15 cellular contexts compared by ENCODE assay signal in genomic region chr10:100713049-100713858, GRCh38. TPM values are rescaled to one million over a fixed set of nuclear protein-coding genes. Genes with fewer than 3 reads are reported as not detected.
DNase-seq lines count a peak whose midpoint lies in the region; ATAC-seq and TF ChIP-seq lines count a peak whose summit lies in the region.
"Had no signal": no experiment of that assay in that cellular context is flagged by ENCODE, and none has a peak within 500 bp of the region (broad histone marks: within the 10 kb centered on the region; RNA-seq: fewer than 3 reads in every experiment).

No MANE protein-coding gene starts in this region.

- no peak overlapping the region for H3K4ac ChIP-seq in mesendoderm (ENCODE audit: low read depth, low read length)

- H2BK15ac ChIP-seq in mesendoderm (replicated peaks; ENCODE audit: low read depth), result no peak overlapping the region

- H4K5ac ChIP-seq in mesendoderm (ENCODE audit: low read length), result no peak overlapping the region

- no CpG with 5 or more reads among the region's 37 CpGs for WGBS in mesendoderm (ENCODE audit: extremely low coverage, insufficient coverage, low lambda C conversion rate)

- TF ChIP-seq CTCF in left ventricle myocardium inferior (IDR thresholded peaks at IDR 0.05; ENCODE audit: borderline replicate concordance) (no peak), right atrium auricular region (IDR thresholded peaks at IDR 0.05) (no peak), thoracic aorta (IDR thresholded peaks at IDR 0.05) (no peak), mucosa of descending colon (IDR thresholded peaks at IDR 0.05) (no peak)

- peaks cover 7% of the 10 kb centered on the region for H3K4me1 Mint-ChIP-seq in central memory CD8-positive, alpha-beta T cell

- H3K9ac ChIP-seq in mesendoderm (ENCODE audit: low read length), result peak overlapping the region; percentile 52

- H3K36me3 ChIP-seq in left ventricle myocardium inferior (no peaks in the 10 kb centered on the region), right atrium auricular region (no peaks in the 10 kb centered on the region), mesendoderm (ENCODE audit: control insufficient read depth, insufficient read depth, low read length) (no peaks in the 10 kb centered on the region), thoracic aorta (no peaks in the 10 kb centered on the region), mucosa of descending colon (ENCODE audit: low read depth) (no peaks in the 10 kb centered on the region)

- no peak overlapping the region for H2BK5ac ChIP-seq in mesendoderm (ENCODE audit: low read length)

- no peak overlapping the region for H3K23ac ChIP-seq in mesendoderm (ENCODE audit: low read length)

- peak overlapping the region; percentile 22 for H3K4me3 Mint-ChIP-seq in central memory CD8-positive, alpha-beta T cell

- H3K18ac ChIP-seq in mesendoderm (ENCODE audit: low read length), result no peak overlapping the region

- H3K4me3 ChIP-seq in left ventricle myocardium inferior (peak overlapping the region; percentile 52), right atrium auricular region (peak overlapping the region in 1 of 2 donors; percentile 28), mesendoderm (ENCODE audit: low read length) (peak overlapping the region; percentile 19), thoracic aorta (peak overlapping the region; percentile 23), mucosa of descending colon (no peak overlapping the region)

- no peak overlapping the region for H2AK5ac ChIP-seq in mesendoderm (ENCODE audit: low read length)

- H3K56ac ChIP-seq in mesendoderm (ENCODE audit: low read length), result peak overlapping the region; percentile 82

- ATAC-seq in central memory CD8-positive, alpha-beta T cell (replicated peaks; ENCODE audit: extremely low read depth, poor library complexity, severe bottlenecking), result no peak
- no peak for ATAC-seq in thoracic aorta (ENCODE audit: insufficient number of reproducible peaks, low FRiP score, low read depth)
- no peak for ATAC-seq in GM18861 (IDR thresholded peaks at IDR 0.05; ENCODE audit: unreplicated experiment)
- no peak for ATAC-seq in mucosa of descending colon
- ATAC-seq: esophagus mucosa had no signal

- H3K79me1 ChIP-seq in mesendoderm (ENCODE audit: low read length), result no peaks in the 10 kb centered on the region

- no peak overlapping the region for H3K27ac ChIP-seq in left ventricle myocardium inferior (replicated peaks)
- H3K27ac ChIP-seq in right atrium auricular region, result no peak overlapping the region
- no peak overlapping the region for H3K27ac ChIP-seq in mesendoderm (ENCODE audit: low read depth, low read length)
- no peak overlapping the region for H3K27ac ChIP-seq in thoracic aorta

- peaks cover 87% of the 10 kb centered on the region for H3K27me3 Mint-ChIP-seq in central memory CD8-positive, alpha-beta T cell

- no peaks in the 10 kb centered on the region for H3K9me3 Mint-ChIP-seq in central memory CD8-positive, alpha-beta T cell

- H3K79me2 ChIP-seq in mesendoderm (ENCODE audit: control insufficient read depth, insufficient read depth, low read length), result no peaks in the 10 kb centered on the region

- no peak overlapping the region for H3K27ac Mint-ChIP-seq in central memory CD8-positive, alpha-beta T cell (ENCODE audit: low read depth)

- intact Hi-C loops in left ventricle myocardium inferior (cut with micrococcal nuclease), result no loop called here
- intact Hi-C loops in mucosa of descending colon (cut with DNase I, micrococcal nuclease), result no loop called here

- no peak overlapping the region for H4K8ac ChIP-seq in mesendoderm (ENCODE audit: low read depth, low read length)

- H3K36me3 Mint-ChIP-seq in central memory CD8-positive, alpha-beta T cell (ENCODE audit: insufficient read depth), result peaks cover 2% of the 10 kb centered on the region

- H3K27me3 ChIP-seq in left ventricle myocardium inferior (ENCODE audit: low read depth) (peaks cover 100% of the 10 kb centered on the region), right atrium auricular region (peaks cover 13 to 34% of the 10 kb centered on the region in 2 donors), mesendoderm (ENCODE audit: insufficient read depth, low read length, poor library complexity) (peaks cover 65% of the 10 kb centered on the region), thoracic aorta (replicated peaks; ENCODE audit: insufficient read depth) (peaks cover 20% of the 10 kb centered on the region)

- no peak for DNase-seq in left ventricle myocardium inferior
- DNase-seq in right atrium auricular region (ENCODE audit: low spot score), result no peak
- DNase-seq in central memory CD8-positive, alpha-beta T cell (ENCODE audit: low spot score in 2 of 2), result no peak
- peak; percentile 27 for DNase-seq in mesendoderm
- no peak for DNase-seq in thoracic aorta (ENCODE audit: low spot score)
- DNase-seq in activated gamma-delta T cell treated with Interleukin-2 at 50 U/mL for 16 hours, result no peak
- no peak for DNase-seq in mucosa of descending colon
- DNase-seq: C1 segment of cervical spinal cord; central memory CD4-positive, alpha-beta T cell; islet precursor cell; NCI-H187; nucleus accumbens; stimulated activated naive CD4-positive, alpha-beta T cell treated with Interleukin-2 at 50 U/mL for 16 hours had no signal

- peak overlapping the region; percentile 55 for H3K4me2 ChIP-seq in mesendoderm (ENCODE audit: low read length)

- peaks cover 23% of the 10 kb centered on the region for H3K4me1 ChIP-seq in left ventricle myocardium inferior
- H3K4me1 ChIP-seq in right atrium auricular region, result peaks cover 0 to 18% of the 10 kb centered on the region in 2 donors
- H3K4me1 ChIP-seq in mesendoderm (ENCODE audit: control insufficient read depth, low read depth, low read length), result no peaks in the 10 kb centered on the region
- H3K4me1 ChIP-seq in thoracic aorta (ENCODE audit: control insufficient read depth in 1 of 2, low read depth in 2 of 2), result no peaks in the 10 kb centered on the region
- H3K4me1 ChIP-seq in mucosa of descending colon (ENCODE audit: low read depth), result peaks cover 5% of the 10 kb centered on the region

- H3K9me3 ChIP-seq in left ventricle myocardium inferior (replicated peaks) (no peaks in the 10 kb centered on the region), right atrium auricular region (no peaks in the 10 kb centered on the region), thoracic aorta (no peaks in the 10 kb centered on the region), mucosa of descending colon (no peaks in the 10 kb centered on the region)

- H2BK120ac ChIP-seq in mesendoderm (ENCODE audit: low read depth, low read length), result no peak overlapping the region

RNA-seq across cellular contexts. Expression of gene PAX2, which starts 32.1 kb away (rescaled TPM):
- not detected for total RNA-seq in left ventricle myocardium inferior
- not detected for total RNA-seq in right atrium auricular region
- not detected for polyA plus RNA-seq in mesendoderm (2013, experiment 1 of 2)
- 0.03 TPM for polyA plus RNA-seq in mesendoderm (2013, experiment 2 of 2)
- total RNA-seq in thoracic aorta, result not detected
- not detected for total RNA-seq in mucosa of descending colon
- total RNA-seq: esophagus mucosa had no signal
